16 cellular contexts compared by ENCODE assay signal in genomic region chr9:112644449-112644965, GRCh38.
"Had no signal": no experiment of that assay in that cellular context is flagged by ENCODE, and none has a peak within 500 bp of the region (broad histone marks: within the 10 kb centered on the region; RNA-seq: fewer than 3 reads in every experiment).

No MANE protein-coding gene starts in this region.

- H3K4me3 Mint-ChIP-seq: activated T-helper 17 cell treated with anti-CD3 and anti-CD28 coated beads, Interleukin-2, amount 50 U/mL, for 72 hours; natural killer cell; stimulated activated memory B cell treated with anti-CD40 and anti-IgM and Interleukin-4, amounts not matched to agents 10 μg/mL and 1 μg/mL and 100 μg/mL, for 72 hours had no signal

- H3K27ac ChIP-seq: colonic mucosa, esophagus muscularis mucosa, tibial artery had no signal

- H3K4me3 ChIP-seq: colonic mucosa, esophagus muscularis mucosa, tibial artery had no signal

- H3K4me1 Mint-ChIP-seq: activated T-helper 17 cell treated with anti-CD3 and anti-CD28 coated beads, Interleukin-2, amount 50 U/mL, for 72 hours; natural killer cell; stimulated activated memory B cell treated with anti-CD40 and anti-IgM and Interleukin-4, amounts not matched to agents 10 μg/mL and 1 μg/mL and 100 μg/mL, for 72 hours had no signal

- H3K27me3 ChIP-seq: colonic mucosa, esophagus muscularis mucosa, tibial artery had no signal

- ATAC-seq: activated T-helper 17 cell treated with anti-CD3 and anti-CD28 coated beads, Interleukin-2, amount 50 U/mL, for 72 hours; natural killer cell; stimulated activated memory B cell treated with anti-CD40 and anti-IgM and Interleukin-4, amounts not matched to agents 10 μg/mL and 1 μg/mL and 100 μg/mL, for 72 hours had no signal

- H3K4me1 ChIP-seq: colonic mucosa, esophagus muscularis mucosa, tibial artery had no signal

- DNase-seq: activated CD4-positive, alpha-beta T cell treated with anti-CD3 and anti-CD28 coated beads, Interleukin-2, amount 50 U/mL, for 4 hours; activated CD4-positive, CD25-positive, alpha-beta regulatory T cell treated with anti-CD3 and anti-CD28 coated beads, Interleukin-2, amount 50 U/mL, for 72 hours; activated naive CD4-positive, alpha-beta T cell treated with Interleukin-2 at 50 U/mL for 16 hours; activated T-cell treated with anti-CD3 and anti-CD28 coated beads for 4 hours; central memory CD4-positive, alpha-beta T cell; colonic mucosa; glutamatergic neuron; hypothalamus; mesendoderm; natural killer cell; nucleus accumbens; posterior cingulate gyrus; tibial artery had no signal

- H3K27ac Mint-ChIP-seq: activated T-helper 17 cell treated with anti-CD3 and anti-CD28 coated beads, Interleukin-2, amount 50 U/mL, for 72 hours; natural killer cell; stimulated activated memory B cell treated with anti-CD40 and anti-IgM and Interleukin-4, amounts not matched to agents 10 μg/mL and 1 μg/mL and 100 μg/mL, for 72 hours had no signal

- H3K36me3 ChIP-seq: colonic mucosa, esophagus muscularis mucosa had no signal

- H3K9me3 ChIP-seq: colonic mucosa had no signal
